8 cellular contexts compared by ENCODE assay signal in genomic region chr12:29164477-29165163, GRCh38. TPM values are rescaled to one million over a fixed set of nuclear protein-coding genes. Genes with fewer than 3 reads are reported as not detected.
DNase-seq lines count a peak whose midpoint lies in the region; ATAC-seq, FAIRE-seq and TF ChIP-seq lines count a peak whose summit lies in the region.

No MANE protein-coding gene starts in this region.

- H3K27me3 ChIP-seq in MG63 = no peaks in the 10 kb centered on the region
- no peaks in the 10 kb centered on the region for H3K27me3 ChIP-seq in neuronal stem cell (ENCODE audit: control insufficient read depth in 3 of 3, insufficient read depth in 3 of 3, low read depth in 1 of 3, low read length in 3 of 3)

- H3K27me3 Mint-ChIP-seq in natural killer cell (ENCODE audit: low read depth in 2 of 2) = no peaks in the 10 kb centered on the region

- peaks cover 11 to 17% of the 10 kb centered on the region in 2 donors for H3K4me1 Mint-ChIP-seq in natural killer cell

- H2BK120ac ChIP-seq in neuronal stem cell (ENCODE audit: low read depth, low read length) = no peak overlapping the region

- H4K8ac ChIP-seq in neuronal stem cell (ENCODE audit: low read depth, low read length) = no peak overlapping the region

- H3K9me3 Mint-ChIP-seq in natural killer cell = no peaks in the 10 kb centered on the region

- H3K18ac ChIP-seq in neuronal stem cell (ENCODE audit: low read length) = no peak overlapping the region

- WGBS in neuronal stem cell (ENCODE audit: extremely low coverage in 2 of 2, insufficient read length in 2 of 2, insufficient replicate concordance in 1 of 2), 2 donors = no CpG with 5 or more reads among the region's 6 CpGs

- H2BK12ac ChIP-seq in neuronal stem cell (ENCODE audit: low read length) = no peak overlapping the region

- peak overlapping the region; percentile 30 to 50 for H3K27ac Mint-ChIP-seq in natural killer cell

- H3K36me3 Mint-ChIP-seq in natural killer cell = no peaks in the 10 kb centered on the region

- H3K4ac ChIP-seq in neuronal stem cell (ENCODE audit: low read length) = no peak overlapping the region

- no peak for TF ChIP-seq CTCF in natural killer cell (IDR thresholded peaks at IDR 0.05)

- no peak overlapping the region for H3K4me2 ChIP-seq in neuronal stem cell (ENCODE audit: insufficient read depth, low read length, poor library complexity, severe bottlenecking)

- intact Hi-C loops in natural killer cell (cut with micrococcal nuclease) = no loop called here

- ATAC-seq in GM18499 (IDR thresholded peaks at IDR 0.05; ENCODE audit: insufficient read depth, unreplicated experiment) (peak; percentile 100), natural killer cell (peak; percentile 85 to 91 (median 88))

- no peak overlapping the region for H2AFZ ChIP-seq in neuronal stem cell (ENCODE audit: low read length)

- H3K23ac ChIP-seq in neuronal stem cell (ENCODE audit: low read depth, low read length, poor library complexity) = no peak overlapping the region

- H3K9ac ChIP-seq in neuronal stem cell (ENCODE audit: low read depth, low read length, poor library complexity) = no peak overlapping the region

- DNase-seq in H54 (ENCODE audit: insufficient read length, low spot score) (peak; percentile 55), MG63 (peak; percentile 15), natural killer cell (no peak), neuronal stem cell (ENCODE audit: low spot score) (no peak), activated gamma-delta T cell (lab: John Stamatoyannopoulos, UW) (no peak), iPS-NIHi7 (ENCODE audit: extremely low spot score) (no peak)

- TF ChIP-seq POLR2A in H54 (IDR thresholded peaks at IDR 0.05; ENCODE audit: low read depth, low read length) = no peak

- no peak overlapping the region for H2BK5ac ChIP-seq in neuronal stem cell (ENCODE audit: low read length)

- H3K79me1 ChIP-seq in neuronal stem cell (ENCODE audit: low read depth, low read length) = no peaks in the 10 kb centered on the region

- FAIRE-seq in H54 (lab: Jason Lieb, UNC) (peak; percentile 64), colon (lab: Jason Lieb, UNC) (peak; percentile 98)

- H3K9me3 ChIP-seq in MG63 (peaks cover 22% of the 10 kb centered on the region), neuronal stem cell (replicated peaks in 1 of 2; ENCODE audit: control insufficient read depth in 2 of 2, insufficient read depth in 1 of 2, low read depth in 1 of 2, low read length in 2 of 2) (no peaks in the 10 kb centered on the region)

- H3K4me3 ChIP-seq in MG63 (peak overlapping the region; percentile 2; the same call in 1 of the 2 replicates), neuronal stem cell (ENCODE audit: low read length in 2 of 2) (no peak overlapping the region)

- no peak overlapping the region for H3K27ac ChIP-seq in neuronal stem cell (replicated peaks; ENCODE audit: low read length)

- H3K36me3 ChIP-seq in MG63 = peaks cover 56% of the 10 kb centered on the region
- H3K36me3 ChIP-seq in neuronal stem cell (replicated peaks in 1 of 2; ENCODE audit: control insufficient read depth in 2 of 2, insufficient read depth in 2 of 2, low read length in 2 of 2) = no peaks in the 10 kb centered on the region

- H3K4me3 Mint-ChIP-seq in natural killer cell = no peak overlapping the region

- H3K14ac ChIP-seq in neuronal stem cell (ENCODE audit: low read length) = no peak overlapping the region

- no peak overlapping the region for H2BK15ac ChIP-seq in neuronal stem cell (ENCODE audit: low read length)

- H3K4me1 ChIP-seq in neuronal stem cell (ENCODE audit: control insufficient read depth in 2 of 2, insufficient read depth in 1 of 2, low read depth in 1 of 2, low read length in 2 of 2) = no peaks in the 10 kb centered on the region

- no peak overlapping the region for H4K91ac ChIP-seq in neuronal stem cell (ENCODE audit: low read depth, low read length, poor library complexity)

- no peak overlapping the region for H2AK5ac ChIP-seq in neuronal stem cell (ENCODE audit: low read depth, low read length)

RNA-seq across cellular contexts. Expression of gene FAR2, which starts 15.5 kb away (rescaled TPM):
- 19.5 and 30.8 TPM in 2 replicates for total RNA-seq in MG63 (2014; rRNA removed; shearing (Covaris generic); ENCODE audit: low replicate concordance)
- total RNA-seq in natural killer cell = 1 to 10 TPM; 1.5 to 3.5 (median 1.7) TPM
- polyA plus RNA-seq in neuronal stem cell (2013, experiment 1 of 2) = 21.2 TPM
- 18.9 TPM for polyA plus RNA-seq in neuronal stem cell (2013, experiment 2 of 2)

Comparison
In these comparisons a context has a peak if more than half of its experiments do, and no peak if none do; other contexts are left out.
1. DNase-seq: peak in H54 (single experiment) and MG63 (single experiment); none in natural killer cell (single experiment), neuronal stem cell (single experiment), activated gamma-delta T cell (single experiment) and iPS-NIHi7 (single experiment).